In the genomic region with DNA sequence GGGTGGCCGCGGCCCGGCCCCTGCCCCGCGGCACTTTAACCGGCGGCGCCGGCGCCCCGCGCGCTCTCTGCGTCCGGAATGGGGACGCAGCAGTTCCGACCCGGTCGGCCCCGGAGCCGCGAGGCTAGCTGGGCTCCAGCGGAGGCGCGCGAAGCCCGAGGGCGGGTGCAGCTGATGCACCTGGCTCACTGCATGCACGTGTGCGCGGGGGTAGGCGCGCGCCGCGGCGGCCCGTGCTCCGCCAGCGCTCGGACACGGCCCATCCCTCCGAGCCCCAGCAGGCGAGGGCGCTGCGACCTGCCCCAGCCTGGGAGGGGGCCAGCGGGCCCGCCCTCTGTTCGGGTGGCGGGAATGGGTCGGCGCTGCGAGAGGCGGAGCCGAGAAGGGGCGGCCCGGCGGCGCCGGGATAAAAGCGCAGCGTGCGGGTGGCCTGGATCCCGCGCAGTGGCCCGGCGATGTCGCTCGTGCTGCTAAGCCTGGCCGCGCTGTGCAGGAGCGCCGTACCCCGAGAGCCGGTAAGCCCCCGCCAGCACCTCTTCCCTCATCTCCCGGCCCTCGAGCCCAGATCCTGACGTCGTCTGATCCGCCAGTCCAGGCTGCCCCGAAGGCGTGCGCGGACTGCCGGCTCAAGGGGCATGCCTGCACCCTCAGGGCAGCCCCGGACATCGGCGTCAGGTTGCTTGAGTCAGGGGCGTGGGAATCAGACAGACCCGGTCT, we compare ENCODE assay signal across 1 cellular context.
A peak's percentile ranks its signal among the peaks of the same experiment; 100 is the strongest.
TF ChIP-seq lines count a peak whose summit lies in the region.

Gene CHDH (minus strand): TSS at position 286 of the 717 bp plus-strand sequence. CDS start 22,411 bp downstream, outside the sequence.
Gene IL17RB (plus strand): TSS at position 435 of the 717 bp plus-strand sequence. CDS start 21 bp downstream, at position 456.

TF ChIP-seq in WTC11, 78 proteins besides CTCF, POLR2A, EP300 and RAD21 (continued from another document and continues in another):
- TF ChIP-seq, protein P1, sequence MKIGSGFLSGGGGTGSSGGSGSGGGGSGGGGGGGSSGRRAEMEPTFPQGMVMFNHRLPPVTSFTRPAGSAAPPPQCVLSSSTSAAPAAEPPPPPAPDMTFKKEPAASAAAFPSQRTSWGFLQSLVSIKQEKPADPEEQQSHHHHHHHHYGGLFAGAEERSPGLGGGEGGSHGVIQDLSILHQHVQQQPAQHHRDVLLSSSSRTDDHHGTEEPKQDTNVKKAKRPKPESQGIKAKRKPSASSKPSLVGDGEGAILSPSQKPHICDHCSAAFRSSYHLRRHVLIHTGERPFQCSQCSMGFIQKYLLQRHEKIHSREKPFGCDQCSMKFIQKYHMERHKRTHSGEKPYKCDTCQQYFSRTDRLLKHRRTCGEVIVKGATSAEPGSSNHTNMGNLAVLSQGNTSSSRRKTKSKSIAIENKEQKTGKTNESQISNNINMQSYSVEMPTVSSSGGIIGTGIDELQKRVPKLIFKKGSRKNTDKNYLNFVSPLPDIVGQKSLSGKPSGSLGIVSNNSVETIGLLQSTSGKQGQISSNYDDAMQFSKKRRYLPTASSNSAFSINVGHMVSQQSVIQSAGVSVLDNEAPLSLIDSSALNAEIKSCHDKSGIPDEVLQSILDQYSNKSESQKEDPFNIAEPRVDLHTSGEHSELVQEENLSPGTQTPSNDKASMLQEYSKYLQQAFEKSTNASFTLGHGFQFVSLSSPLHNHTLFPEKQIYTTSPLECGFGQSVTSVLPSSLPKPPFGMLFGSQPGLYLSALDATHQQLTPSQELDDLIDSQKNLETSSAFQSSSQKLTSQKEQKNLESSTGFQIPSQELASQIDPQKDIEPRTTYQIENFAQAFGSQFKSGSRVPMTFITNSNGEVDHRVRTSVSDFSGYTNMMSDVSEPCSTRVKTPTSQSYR (CRISPR knock-in tag; IDR thresholded peaks at IDR 0.05) = peak; percentile 39; the same call in 1 of the 2 replicates
- TF ChIP-seq FOXP4 (CRISPR knock-in tag; IDR thresholded peaks at IDR 0.05) (peak; percentile 93), USF1 (CRISPR knock-in tag; IDR thresholded peaks at IDR 0.05) (peak; percentile 66; the same call in 1 of the 2 replicates), ZNF396 (CRISPR knock-in tag; IDR thresholded peaks at IDR 0.05; ENCODE audit: borderline replicate concordance) (no peak), GABPB1 (CRISPR knock-in tag; IDR thresholded peaks at IDR 0.05) (no peak; the same call in 1 of the 2 replicates), ERG (CRISPR knock-in tag; IDR thresholded peaks at IDR 0.05) (no peak), RELA (CRISPR knock-in tag; IDR thresholded peaks at IDR 0.05; ENCODE audit: borderline replicate concordance) (peak; percentile 67), NFATC4 (CRISPR knock-in tag; IDR thresholded peaks at IDR 0.05) (no peak), TEAD1 (CRISPR knock-in tag; IDR thresholded peaks at IDR 0.05) (0 out of 2 replicates have a peak, but pooled peaks have one; percentile 85), MXD4 (CRISPR knock-in tag; IDR thresholded peaks at IDR 0.05; ENCODE audit: borderline replicate concordance) (no peak), ETV6 (CRISPR knock-in tag; IDR thresholded peaks at IDR 0.05) (peak; percentile 98), NR1H2 (CRISPR knock-in tag; IDR thresholded peaks at IDR 0.05) (no peak), EMX1 (CRISPR knock-in tag; IDR thresholded peaks at IDR 0.05) (no peak), ATF6 (CRISPR knock-in tag; IDR thresholded peaks at IDR 0.05) (no peak), ZNF219 (CRISPR knock-in tag; IDR thresholded peaks at IDR 0.05; ENCODE audit: borderline replicate concordance) (no peak), FOXJ3 (CRISPR knock-in tag; IDR thresholded peaks at IDR 0.05; ENCODE audit: borderline replicate concordance) (no peak), AR (CRISPR knock-in tag; IDR thresholded peaks at IDR 0.05) (no peak), MYBL2 (CRISPR knock-in tag; IDR thresholded peaks at IDR 0.05) (peak; percentile 57; the same call in 1 of the 2 replicates), FOXK1 (CRISPR knock-in tag; IDR thresholded peaks at IDR 0.05) (peak; percentile 87), E2F4 (CRISPR knock-in tag; IDR thresholded peaks at IDR 0.05; ENCODE audit: borderline replicate concordance, low read depth) (peak; percentile 93), CREB1 (CRISPR knock-in tag; IDR thresholded peaks at IDR 0.05) (no peak), E2F1 (CRISPR knock-in tag; IDR thresholded peaks at IDR 0.05) (peak; percentile 87), TP53 (CRISPR knock-in tag; IDR thresholded peaks at IDR 0.05) (peak; percentile 90; the same call in 1 of the 2 replicates), TEAD4 (CRISPR knock-in tag; IDR thresholded peaks at IDR 0.05) (no peak), ZNF512 (CRISPR knock-in tag; IDR thresholded peaks at IDR 0.05; ENCODE audit: borderline replicate concordance) (no peak), ZNF671 (CRISPR knock-in tag; IDR thresholded peaks at IDR 0.05) (no peak), JUN (CRISPR knock-in tag; IDR thresholded peaks at IDR 0.05) (peak; percentile 70; the same call in 1 of the 2 replicates)
- TF ChIP-seq, protein P2, sequence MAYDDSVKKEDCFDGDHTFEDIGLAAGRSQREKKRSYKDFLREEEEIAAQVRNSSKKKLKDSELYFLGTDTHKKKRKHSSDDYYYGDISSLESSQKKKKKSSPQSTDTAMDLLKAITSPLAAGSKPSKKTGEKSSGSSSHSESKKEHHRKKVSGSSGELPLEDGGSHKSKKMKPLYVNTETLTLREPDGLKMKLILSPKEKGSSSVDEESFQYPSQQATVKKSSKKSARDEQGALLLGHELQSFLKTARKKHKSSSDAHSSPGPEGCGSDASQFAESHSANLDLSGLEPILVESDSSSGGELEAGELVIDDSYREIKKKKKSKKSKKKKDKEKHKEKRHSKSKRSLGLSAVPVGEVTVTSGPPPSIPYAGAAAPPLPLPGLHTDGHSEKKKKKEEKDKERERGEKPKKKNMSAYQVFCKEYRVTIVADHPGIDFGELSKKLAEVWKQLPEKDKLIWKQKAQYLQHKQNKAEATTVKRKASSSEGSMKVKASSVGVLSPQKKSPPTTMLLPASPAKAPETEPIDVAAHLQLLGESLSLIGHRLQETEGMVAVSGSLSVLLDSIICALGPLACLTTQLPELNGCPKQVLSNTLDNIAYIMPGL (CRISPR knock-in tag; IDR thresholded peaks at IDR 0.05) = peak; percentile 88
- TF ChIP-seq, protein P3, sequence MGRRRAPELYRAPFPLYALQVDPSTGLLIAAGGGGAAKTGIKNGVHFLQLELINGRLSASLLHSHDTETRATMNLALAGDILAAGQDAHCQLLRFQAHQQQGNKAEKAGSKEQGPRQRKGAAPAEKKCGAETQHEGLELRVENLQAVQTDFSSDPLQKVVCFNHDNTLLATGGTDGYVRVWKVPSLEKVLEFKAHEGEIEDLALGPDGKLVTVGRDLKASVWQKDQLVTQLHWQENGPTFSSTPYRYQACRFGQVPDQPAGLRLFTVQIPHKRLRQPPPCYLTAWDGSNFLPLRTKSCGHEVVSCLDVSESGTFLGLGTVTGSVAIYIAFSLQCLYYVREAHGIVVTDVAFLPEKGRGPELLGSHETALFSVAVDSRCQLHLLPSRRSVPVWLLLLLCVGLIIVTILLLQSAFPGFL (CRISPR knock-in tag; IDR thresholded peaks at IDR 0.05; ENCODE audit: borderline replicate concordance) = 0 out of 2 replicates have a peak, but pooled peaks have one; percentile 65
- TF ChIP-seq, protein P4, sequence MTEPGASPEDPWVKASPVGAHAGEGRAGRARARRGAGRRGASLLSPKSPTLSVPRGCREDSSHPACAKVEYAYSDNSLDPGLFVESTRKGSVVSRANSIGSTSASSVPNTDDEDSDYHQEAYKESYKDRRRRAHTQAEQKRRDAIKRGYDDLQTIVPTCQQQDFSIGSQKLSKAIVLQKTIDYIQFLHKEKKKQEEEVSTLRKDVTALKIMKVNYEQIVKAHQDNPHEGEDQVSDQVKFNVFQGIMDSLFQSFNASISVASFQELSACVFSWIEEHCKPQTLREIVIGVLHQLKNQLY (CRISPR knock-in tag; IDR thresholded peaks at IDR 0.05) = peak; percentile 77
